In the genomic region with DNA sequence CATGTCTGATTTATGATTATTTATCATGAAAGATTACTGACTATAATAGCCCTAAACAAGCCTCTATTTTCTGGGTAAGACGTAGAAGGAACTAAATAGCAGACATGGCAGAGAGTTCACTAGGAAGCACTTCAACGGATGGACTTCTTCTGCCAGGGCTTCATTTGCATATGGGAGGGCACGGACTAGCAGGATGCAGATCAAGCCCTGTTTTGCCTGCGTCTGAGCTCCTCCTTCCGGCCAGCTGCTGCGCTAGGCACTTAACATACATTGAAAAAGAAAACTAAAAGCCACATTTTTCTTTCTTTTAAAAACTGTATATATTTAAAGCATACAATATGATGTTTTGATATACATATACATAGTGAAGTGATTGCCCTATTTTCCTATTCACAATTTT, we compare ENCODE assay signal across 8 cellular contexts.
A peak's percentile ranks its signal among the peaks of the same experiment; 100 is the strongest.
DNase-seq lines count a peak whose midpoint lies in the region; ATAC-seq and TF ChIP-seq lines count a peak whose summit lies in the region.

No MANE protein-coding gene starts in this region.

- WGBS in esophagus muscularis mucosa = 20% methylated on average over 6 of the region's 6 CpGs

- TF ChIP-seq POLR2A in esophagus muscularis mucosa (IDR thresholded peaks at IDR 0.05; ENCODE audit: low read depth) = no peak

- peak; percentile 44 for DNase-seq in NCI-H446 treated with DMSO at 0.1 percent for 48 hours (lab: John Stamatoyannopoulos, UW)
- peak; percentile 8 to 78 for DNase-seq in cardiac fibroblast (ENCODE audit: low read depth in 2 of 2)
- DNase-seq in middle frontal gyrus (ENCODE audit: extremely low spot score, low spot score) = peak; percentile 28
- DNase-seq in SKM-1 (lab: John Stamatoyannopoulos, UW; ENCODE audit: unreplicated experiment) = no peak
- no peak for DNase-seq in esophagus muscularis mucosa (ENCODE audit: extremely low spot score)

- H3K27me3 ChIP-seq in esophagus muscularis mucosa = no peaks in the 10 kb centered on the region

- no peaks in the 10 kb centered on the region for H3K9me3 ChIP-seq in esophagus muscularis mucosa

- no peak overlapping the region for H3K27ac ChIP-seq in esophagus muscularis mucosa (replicated peaks in 1 of 4)

- no peak overlapping the region for H3K4me3 ChIP-seq in cardiac fibroblast (replicated peaks in 1 of 2; ENCODE audit: low read depth in 2 of 2, low read length in 2 of 2)
- H3K4me3 ChIP-seq in esophagus muscularis mucosa = no peak overlapping the region

- no peak for TF ChIP-seq EP300 in esophagus muscularis mucosa (IDR thresholded peaks at IDR 0.05)

- peak; percentile 95 for ATAC-seq in GM18519 (IDR thresholded peaks at IDR 0.05; ENCODE audit: low FRiP score, unreplicated experiment)
- ATAC-seq in HG02870 (IDR thresholded peaks at IDR 0.05; ENCODE audit: unreplicated experiment) = peak; percentile 87
- no peak for ATAC-seq in HG03045 (IDR thresholded peaks at IDR 0.05; ENCODE audit: unreplicated experiment)

- no peaks in the 10 kb centered on the region for H3K36me3 ChIP-seq in esophagus muscularis mucosa

- intact Hi-C loops in esophagus muscularis mucosa (cut with DNase I) = no loop called here

- no peaks in the 10 kb centered on the region for H3K4me1 ChIP-seq in esophagus muscularis mucosa

- no peak for TF ChIP-seq CTCF in cardiac fibroblast (IDR thresholded peaks at IDR 0.05; ENCODE audit: low read depth, low read length)
- TF ChIP-seq CTCF in esophagus muscularis mucosa (IDR thresholded peaks at IDR 0.05) = no peak

Comparison
In these comparisons a context has a peak if more than half of its experiments do, and no peak if none do; other contexts are left out.
1. DNase-seq: peak in NCI-H446 treated with DMSO at 0.1 percent for 48 hours (single experiment), cardiac fibroblast (2 of 2) and middle frontal gyrus (single experiment); none in SKM-1 (single experiment) and esophagus muscularis mucosa (single experiment).